ENCODE assay signal across 23 cellular contexts in the genomic region with DNA sequence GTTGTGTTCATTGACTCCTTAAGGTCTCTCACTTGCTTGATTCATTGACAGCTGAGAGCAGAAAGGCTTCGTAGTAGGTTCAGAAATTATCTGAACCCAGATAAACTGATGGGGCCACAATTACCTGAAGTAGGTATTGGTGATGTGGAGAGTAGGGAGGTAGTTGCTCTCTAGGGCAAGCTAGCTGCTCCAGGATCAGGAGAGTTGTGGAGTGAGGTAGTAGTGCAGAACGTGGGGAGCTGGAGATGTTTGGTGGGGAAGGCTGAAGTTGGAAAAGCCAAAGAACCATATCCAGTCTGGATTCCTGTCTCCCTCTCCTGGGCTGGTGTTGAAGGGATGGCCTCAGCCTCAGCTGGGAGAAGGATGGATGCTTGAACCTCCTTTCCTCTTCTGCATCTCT. TPM values are rescaled to one million over a fixed set of nuclear protein-coding genes. Genes with fewer than 3 reads are reported as not detected.
DNase-seq lines count a peak whose midpoint lies in the region; ATAC-seq and TF ChIP-seq lines count a peak whose summit lies in the region.
"Had no signal": no experiment of that assay in that cellular context is flagged by ENCODE, and none has a peak within 500 bp of the region (broad histone marks: within the 10 kb centered on the region; RNA-seq: fewer than 3 reads in every experiment).

No MANE protein-coding gene starts in this region.

- peaks cover 53% of the 10 kb centered on the region for H3K79me2 ChIP-seq in osteoblast (ENCODE audit: insufficient read depth, low read length)

- no peak overlapping the region for H3K4me3 Mint-ChIP-seq in activated CD4-positive, alpha-beta T cell treated with anti-CD3 and anti-CD28 coated beads, Interleukin-2, amount 10 ng/mL, durations not matched to agents 7 days and 5 days
- H3K4me3 Mint-ChIP-seq in endothelial cell (ENCODE audit: unreplicated experiment) = peak overlapping the region; percentile 78
- H3K4me3 Mint-ChIP-seq: IgD-negative memory B cell had no signal

- H3K4me1 ChIP-seq in IMR-90 (ENCODE audit: control insufficient read depth, insufficient read depth, low read length) (peaks cover 46% of the 10 kb centered on the region), osteoblast (ENCODE audit: insufficient read depth, low read length) (peaks cover 60% of the 10 kb centered on the region)

- H3K27ac Mint-ChIP-seq in activated CD4-positive, alpha-beta T cell treated with anti-CD3 and anti-CD28 coated beads, Interleukin-2, amount 10 ng/mL, durations not matched to agents 7 days and 5 days = peak overlapping the region; percentile 14
- no peak overlapping the region for H3K27ac Mint-ChIP-seq in endothelial cell (ENCODE audit: unreplicated experiment)

- H3K9ac ChIP-seq in IMR-90 (ENCODE audit: low read depth, low read length) = no peak overlapping the region

- H2AK5ac ChIP-seq in IMR-90 (ENCODE audit: low read depth, low read length) = peak overlapping the region; percentile 92

- WGBS in IMR-90 (ENCODE audit: extremely low coverage in 2 of 2, insufficient read length in 1 of 2), 2 experiments = no CpG with 5 or more reads among the region's 2 CpGs

- peaks cover 47% of the 10 kb centered on the region for H3K9me1 ChIP-seq in IMR-90 (ENCODE audit: insufficient read depth, low read length)

- H3K4me1 Mint-ChIP-seq in activated CD4-positive, alpha-beta T cell treated with anti-CD3 and anti-CD28 coated beads, Interleukin-2, amount 10 ng/mL, durations not matched to agents 7 days and 5 days = peaks cover 19% of the 10 kb centered on the region
- H3K4me1 Mint-ChIP-seq in endothelial cell (ENCODE audit: unreplicated experiment) = peaks cover 20% of the 10 kb centered on the region

- H4K91ac ChIP-seq in IMR-90 (ENCODE audit: insufficient read depth, low read depth, low read length) = peak overlapping the region; percentile 44

- no peak for TF ChIP-seq RAD21 in IMR-90 (IDR thresholded peaks at IDR 0.05; ENCODE audit: low read length)

- no peak overlapping the region; the same call in 1 of the 2 replicates for H2BK120ac ChIP-seq in IMR-90 (ENCODE audit: low read depth, low read length)

- ATAC-seq in IMR-90 (ENCODE audit: low read depth) (no peak), HG02588 (IDR thresholded peaks at IDR 0.05; ENCODE audit: unreplicated experiment) (no peak), GM18870 (IDR thresholded peaks at IDR 0.05; ENCODE audit: unreplicated experiment) (no peak)

- 0 out of 3 replicates have a peak overlapping the region, but pooled peaks have one; percentile 2 for H2BK15ac ChIP-seq in IMR-90 (ENCODE audit: low read depth, low read length)

- peak overlapping the region; percentile 62; the same call in 1 of the 2 replicates for H3K23ac ChIP-seq in IMR-90 (ENCODE audit: low read depth, low read length)

- TF ChIP-seq POLR2A in IMR-90 (IDR thresholded peaks at IDR 0.05; ENCODE audit: low read depth, low read length) = no peak

- no peaks in the 10 kb centered on the region for H3K36me3 Mint-ChIP-seq in activated CD4-positive, alpha-beta T cell treated with anti-CD3 and anti-CD28 coated beads, Interleukin-2, amount 10 ng/mL, durations not matched to agents 7 days and 5 days (ENCODE audit: low read depth)
- H3K36me3 Mint-ChIP-seq in endothelial cell (ENCODE audit: low read depth, unreplicated experiment) = peaks cover 16% of the 10 kb centered on the region

- peak overlapping the region; percentile 21; the same call in 1 of the 2 replicates for H3K14ac ChIP-seq in IMR-90 (replicated peaks; ENCODE audit: low read depth, low read length)

- POLR2A ChIA-PET in activated CD4-positive, alpha-beta T cell treated with anti-CD3 and anti-CD28 coated beads, Interleukin-2, amount 10 ng/mL, durations not matched to agents 7 days and 5 days (lab: Charles Lee) = no interaction called here
- POLR2A ChIA-PET in IMR-90 (lab: Charles Lee; ENCODE audit: unreplicated experiment) = interaction anchor here (1.0 kb wide), 1 partner anchor 15 kb away, joined by 3 read pairs; no protein-coding TSS in a partner anchor

- H3K4me3 ChIP-seq in IMR-90 (ENCODE audit: insufficient read depth, low read depth, low read length) (no peak overlapping the region), osteoblast (ENCODE audit: insufficient read depth, low read length) (no peak overlapping the region)
- H3K4me3 ChIP-seq: lung, stomach, upper lobe of left lung had no signal

- H3K27me3 ChIP-seq in IMR-90 (ENCODE audit: control insufficient read depth, insufficient read depth, low read length) (no peaks in the 10 kb centered on the region), osteoblast (ENCODE audit: insufficient read depth, low read length) (no peaks in the 10 kb centered on the region)
- H3K27me3 ChIP-seq: stomach, upper lobe of left lung had no signal

- H3K9me3 Mint-ChIP-seq in activated CD4-positive, alpha-beta T cell treated with anti-CD3 and anti-CD28 coated beads, Interleukin-2, amount 10 ng/mL, durations not matched to agents 7 days and 5 days = no peaks in the 10 kb centered on the region
- no peaks in the 10 kb centered on the region for H3K9me3 Mint-ChIP-seq in endothelial cell (ENCODE audit: unreplicated experiment)
- H3K9me3 Mint-ChIP-seq: IgD-negative memory B cell had no signal

- in situ Hi-C loops in IMR-90 (cut with MboI; ENCODE audit: low sequenced_read_pairs) = loop anchor here (5.0 to 10.0 kb wide), 2 partner anchors 48 to 236 kb away; no protein-coding TSS in a partner anchor

- H3K9me3 ChIP-seq in IMR-90 (ENCODE audit: control insufficient read depth, insufficient read depth, low read length) (no peaks in the 10 kb centered on the region), osteoblast (ENCODE audit: low read depth, low read length) (no peaks in the 10 kb centered on the region)
- H3K9me3 ChIP-seq: stomach, upper lobe of left lung had no signal

- H3K18ac ChIP-seq in IMR-90 (ENCODE audit: low read depth, low read length) = no peak overlapping the region

- dilution Hi-C loops in IMR-90 (cut with HindIII; ENCODE audit: low sequenced_read_pairs, unreplicated experiment) = no loop called here

- peak overlapping the region; percentile 47; the same call in 1 of the 2 replicates for H3K4ac ChIP-seq in IMR-90 (ENCODE audit: low read depth, low read length)

- no peak overlapping the region for H4K5ac ChIP-seq in IMR-90 (ENCODE audit: low read depth, low read length)

- intact Hi-C loops in IMR-90 (cut with micrococcal nuclease) = no loop called here

- TF ChIP-seq CTCF in IMR-90 (conservative IDR thresholded peaks at IDR 0.05; ENCODE audit: low read depth, low read length) (no peak), endothelial cell (IDR thresholded peaks at IDR 0.05; ENCODE audit: unreplicated experiment) (no peak), osteoblast (IDR thresholded peaks at IDR 0.05; ENCODE audit: extremely low read depth, low read depth, low read length) (no peak)

- DNase-seq in activated CD4-positive, alpha-beta T cell treated with anti-CD3 and anti-CD28 coated beads, Interleukin-2, amount 10 ng/mL, durations not matched to agents 7 days and 5 days = no peak
- DNase-seq in activated CD4-positive, alpha-beta T cell treated with anti-CD3 and anti-CD28 coated beads for 4 hours = no peak
- DNase-seq in IMR-90 = no peak
- no peak for DNase-seq in endothelial cell (ENCODE audit: low spot score)
- DNase-seq in osteoblast (ENCODE audit: insufficient read length, low spot score, missing footprints) = no peak
- DNase-seq in amygdala (lab: John Stamatoyannopoulos, UW) = no peak
- DNase-seq: 8988T; activated CD4-positive, alpha-beta T cell treated with anti-CD3 and anti-CD28 coated beads, Interleukin-2, amount 50 U/mL, for 1 hour; activated CD8-positive, alpha-beta memory T cell treated with anti-CD3 and anti-CD28 coated beads, Interleukin-2, amount 50 U/mL, for 48 hours; activated effector memory CD4-positive, alpha-beta T cell treated with Interleukin-2 at 50 U/mL for 16 hours; kidney; NK-92 treated with Interleukin-12 subunit alpha and Interleukin-12 subunit beta, amount 100 ng/mL, for 24 hours; retina; SIG-M5; stomach; upper lobe of left lung had no signal

- peaks cover 32 to 82% of the 10 kb centered on the region in 2 experiments for H3K79me1 ChIP-seq in IMR-90 (ENCODE audit: low read depth in 1 of 2, low read length in 2 of 2)

- H4K20me1 ChIP-seq in IMR-90 (ENCODE audit: insufficient read depth, low read length) = peaks cover 31% of the 10 kb centered on the region; the same call in 1 of the 2 replicates
- H4K20me1 ChIP-seq in osteoblast (ENCODE audit: insufficient read depth, low read length) = peaks cover 54% of the 10 kb centered on the region

- H3K4me2 ChIP-seq in IMR-90 (ENCODE audit: low read depth, low read length) (no peak overlapping the region), osteoblast (ENCODE audit: insufficient read depth, low read length) (peak overlapping the region; percentile 87)

- H4K8ac ChIP-seq in IMR-90 (ENCODE audit: low read depth in 2 of 2, low read length in 2 of 2) = no peak overlapping the region

- peak overlapping the region; percentile 5 for H2BK5ac ChIP-seq in IMR-90 (ENCODE audit: low read depth, low read length, poor library complexity, severe bottlenecking)

- H3K56ac ChIP-seq in IMR-90 (ENCODE audit: extremely low read depth, insufficient read depth, low read length) = no peak overlapping the region

- H3K27me3 Mint-ChIP-seq in activated CD4-positive, alpha-beta T cell treated with anti-CD3 and anti-CD28 coated beads, Interleukin-2, amount 10 ng/mL, durations not matched to agents 7 days and 5 days = no peaks in the 10 kb centered on the region
- peaks cover 6% of the 10 kb centered on the region for H3K27me3 Mint-ChIP-seq in endothelial cell (ENCODE audit: unreplicated experiment)
- H3K27me3 Mint-ChIP-seq: IgD-negative memory B cell had no signal

- peak overlapping the region; percentile 37; the same call in 1 of the 2 replicates for H2BK20ac ChIP-seq in IMR-90 (ENCODE audit: low read depth, low read length)

- H3K27ac ChIP-seq in IMR-90 (ENCODE audit: insufficient read depth, low read length) = no peak overlapping the region
- no peak overlapping the region for H3K27ac ChIP-seq in osteoblast (ENCODE audit: low read depth, low read length)
- H3K27ac ChIP-seq: HL-60 had no signal

- no TSS peak for BruUV-seq in IMR-90 (replicated peaks; lab: Mats Ljungman, UMichigan)

- H2AK9ac ChIP-seq in IMR-90 (replicated peaks; ENCODE audit: low read depth, low read length, poor library complexity) = no peak overlapping the region

- H2AFZ ChIP-seq in IMR-90 (replicated peaks; ENCODE audit: low read length, poor library complexity) (no peak overlapping the region), osteoblast (ENCODE audit: low read length) (no peak overlapping the region)

- CTCF ChIA-PET in activated CD4-positive, alpha-beta T cell treated with anti-CD3 and anti-CD28 coated beads, Interleukin-2, amount 10 ng/mL, durations not matched to agents 7 days and 5 days (lab: Charles Lee) = interaction anchor here (0.6 to 7.0 kb wide), 7 partner anchors 9 to 589 kb away, joined by 3 to 54 read pairs (median 4); a partner anchor contains a TSS
- CTCF ChIA-PET in IMR-90 (lab: Yijun Ruan, JAX) = no interaction called here

- H3K36me3 ChIP-seq in IMR-90 (ENCODE audit: control insufficient read depth, insufficient read depth, low read length) = no peaks in the 10 kb centered on the region; the same call in 1 of the 2 replicates
- peaks cover 4% of the 10 kb centered on the region for H3K36me3 ChIP-seq in osteoblast (ENCODE audit: insufficient read depth, low read length)

RNA-seq across cellular contexts. Expression of a gene that starts 15.9 kb away (rescaled TPM):
- 10 to 100 TPM; 36.5 to 41.8 TPM for total RNA-seq in activated CD4-positive, alpha-beta T cell treated with anti-CD3 and anti-CD28 coated beads, Interleukin-2, amount 10 ng/mL, durations not matched to agents 7 days and 5 days
- total RNA-seq in IMR-90 (2012; rRNA removed) (12.2 and 12.5 TPM in 2 replicates), endothelial cell (ENCODE audit: unreplicated experiment) (41.8 TPM), osteoblast (14.5 and 16.2 TPM in 2 replicates)
- polyA plus RNA-seq in IMR-90 (2012; rRNA removed) = 34.2 and 35.8 TPM in 2 replicates
- polyA plus RNA-seq in IMR-90 (2012; cell fraction: cytosol; rRNA removed) = 32.2 and 36.9 TPM in 2 replicates
- 136 and 192 TPM in 2 replicates for polyA plus RNA-seq in IMR-90 (2012; cell fraction: nucleus; rRNA removed; ENCODE audit: low replicate concordance)

RNA-seq across cellular contexts. Expression of a gene that starts 16.9 kb away (rescaled TPM):
- under 1 TPM; 0.48 to 0.52 TPM for total RNA-seq in activated CD4-positive, alpha-beta T cell treated with anti-CD3 and anti-CD28 coated beads, Interleukin-2, amount 10 ng/mL, durations not matched to agents 7 days and 5 days
- under 0.01 TPM in 2 replicates for total RNA-seq in IMR-90 (2012; rRNA removed)
- 0.23 and 0.31 TPM in 2 replicates for polyA plus RNA-seq in IMR-90 (2012; rRNA removed)
- polyA plus RNA-seq in IMR-90 (2012; cell fraction: cytosol; rRNA removed) = 0.51 and 0.55 TPM in 2 replicates
- polyA plus RNA-seq in IMR-90 (2012; cell fraction: nucleus; rRNA removed; ENCODE audit: low replicate concordance) = 0.26 and 0.49 TPM in 2 replicates
- 0.28 TPM for total RNA-seq in endothelial cell (ENCODE audit: unreplicated experiment)
- total RNA-seq in osteoblast = 0.36 and 0.59 TPM in 2 replicates
- total RNA-seq: epithelial cell of proximal tubule had no signal
- polyA plus RNA-seq: IgD-negative memory B cell had no signal

RNA-seq across cellular contexts. Expression of a gene that starts 23.5 kb away (rescaled TPM):
- total RNA-seq in activated CD4-positive, alpha-beta T cell treated with anti-CD3 and anti-CD28 coated beads, Interleukin-2, amount 10 ng/mL, durations not matched to agents 7 days and 5 days = 10 to 100 TPM; 68.1 to 71.7 TPM
- 114 and 120 TPM in 2 replicates for total RNA-seq in IMR-90 (2012; rRNA removed)
- 193 and 207 TPM in 2 replicates for polyA plus RNA-seq in IMR-90 (2012; rRNA removed)
- polyA plus RNA-seq in IMR-90 (2012; cell fraction: cytosol; rRNA removed) = 112 and 320 TPM in 2 replicates
- 295 and 320 TPM in 2 replicates for polyA plus RNA-seq in IMR-90 (2012; cell fraction: nucleus; rRNA removed; ENCODE audit: low replicate concordance)
- 138 TPM for total RNA-seq in endothelial cell (ENCODE audit: unreplicated experiment)
- total RNA-seq in osteoblast = 98.8 and 126 TPM in 2 replicates

RNA-seq across cellular contexts. Expression of a gene that starts 23.7 kb away (rescaled TPM):
- 10 to 100 TPM; 23.1 to 33.4 TPM for total RNA-seq in activated CD4-positive, alpha-beta T cell treated with anti-CD3 and anti-CD28 coated beads, Interleukin-2, amount 10 ng/mL, durations not matched to agents 7 days and 5 days
- 69.4 and 72.6 TPM in 2 replicates for total RNA-seq in IMR-90 (2012; rRNA removed)
- 46.1 and 48.4 TPM in 2 replicates for polyA plus RNA-seq in IMR-90 (2012; rRNA removed)
- polyA plus RNA-seq in IMR-90 (2012; cell fraction: cytosol; rRNA removed) = 15.8 and 35.9 TPM in 2 replicates
- polyA plus RNA-seq in IMR-90 (2012; cell fraction: nucleus; rRNA removed; ENCODE audit: low replicate concordance) = 38.4 and 105 TPM in 2 replicates
- 30.7 TPM for total RNA-seq in endothelial cell (ENCODE audit: unreplicated experiment)
- total RNA-seq in osteoblast = 28.6 and 29.5 TPM in 2 replicates

RNA-seq across cellular contexts. Expression of a gene that starts 37.9 kb away (rescaled TPM):
- total RNA-seq in activated CD4-positive, alpha-beta T cell treated with anti-CD3 and anti-CD28 coated beads, Interleukin-2, amount 10 ng/mL, durations not matched to agents 7 days and 5 days = not detected
- total RNA-seq in IMR-90 (2012; rRNA removed) = 0.90 and 1.1 TPM in 2 replicates
- 2.8 and 3.0 TPM in 2 replicates for polyA plus RNA-seq in IMR-90 (2012; rRNA removed)
- 5.5 and 6.7 TPM in 2 replicates for polyA plus RNA-seq in IMR-90 (2012; cell fraction: cytosol; rRNA removed)
- polyA plus RNA-seq in IMR-90 (2012; cell fraction: nucleus; rRNA removed; ENCODE audit: low replicate concordance) = 1.4 and 4.8 TPM in 2 replicates
- 0.18 TPM for total RNA-seq in endothelial cell (ENCODE audit: unreplicated experiment)
- total RNA-seq in osteoblast = 0.29 TPM in 1 of 2 replicates, not detected in the other
- total RNA-seq: NCI-H460 had no signal
- polyA plus RNA-seq: IgD-negative memory B cell had no signal
